28 cellular contexts compared by ENCODE assay signal in the genomic region with DNA sequence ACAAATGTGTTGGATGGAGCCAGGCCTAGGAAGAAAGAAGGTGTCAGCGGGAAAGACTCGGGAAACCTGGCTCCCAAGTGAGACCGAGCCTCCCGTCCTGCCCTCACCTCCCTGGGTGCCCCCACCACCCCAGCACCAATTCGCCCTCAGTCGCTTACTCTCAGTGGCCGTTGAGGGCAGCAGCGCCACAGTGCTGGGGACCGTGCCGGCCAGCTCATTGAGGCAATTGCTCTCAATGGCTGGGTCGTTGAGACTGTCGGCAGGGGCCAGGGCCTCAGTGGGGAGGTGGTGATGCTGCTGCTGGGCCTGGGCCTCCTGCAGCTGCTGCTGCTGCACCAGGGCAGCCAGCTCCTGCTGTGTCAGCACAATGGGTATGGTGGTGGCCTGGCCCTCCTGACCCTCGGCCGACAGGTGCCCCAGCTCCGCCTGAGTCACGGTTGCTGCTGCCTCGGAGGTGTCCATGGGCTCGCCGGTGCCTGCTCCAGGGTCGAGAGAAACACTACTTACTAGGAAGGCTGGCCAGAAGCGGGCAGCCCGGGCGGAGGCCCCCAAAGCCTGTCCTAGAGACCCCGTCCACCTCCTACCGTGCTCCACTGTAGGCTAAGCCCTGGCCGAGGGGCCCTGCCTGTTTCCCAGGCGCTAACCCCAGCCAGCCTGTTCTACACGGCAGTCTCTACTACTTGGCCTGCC. TPM values are rescaled to one million over a fixed set of nuclear protein-coding genes. Genes with fewer than 3 reads are reported as not detected.
DNase-seq lines count a peak whose midpoint lies in the region; ATAC-seq, FAIRE-seq and TF ChIP-seq lines count a peak whose summit lies in the region.
"Had no signal": no experiment of that assay in that cellular context is flagged by ENCODE, and none has a peak within 500 bp of the region (broad histone marks: within the 10 kb centered on the region; RNA-seq: fewer than 3 reads in every experiment).

No MANE protein-coding gene starts in this region.

- CTCF ChIA-PET in HepG2 (lab: Yijun Ruan, JAX; ENCODE audit: low intra/inter-chr PET ratio, low total read pairs): no interaction called here
- CTCF ChIA-PET in CD4-positive, alpha-beta T cell (lab: Charles Lee): interaction anchor here (1.0 to 1.8 kb wide), 2 partner anchors 27 to 29 kb away, joined by 3 to 4 read pairs; no protein-coding TSS in a partner anchor

- no peak overlapping the region for H3K4me2 ChIP-seq in HepG2 (ENCODE audit: low read depth, low read length)

- no peak for FAIRE-seq in HepG2 (lab: Jason Lieb, UNC)
- FAIRE-seq: endothelial cell of umbilical vein had no signal

- H3K9me3 ChIP-seq in HepG2 (ENCODE audit: low read length) (no peaks in the 10 kb centered on the region), right lobe of liver (no peaks in the 10 kb centered on the region)
- no peaks in the 10 kb centered on the region for H3K9me3 ChIP-seq in CD4-positive, alpha-beta T cell (ENCODE audit: control insufficient read depth, low read length)
- H3K9me3 ChIP-seq: ascending aorta, thoracic aorta, vagina had no signal

- intact Hi-C loops in HepG2 (cut with micrococcal nuclease; ENCODE audit: unreplicated experiment) (no loop called here), right lobe of liver (cut with DNase I) (loop anchor here in 1 of 2 donors (5.0 to 10.0 kb wide), 2 partner anchors 190 to 987 kb away; partner anchors contain the start of gene PLXNB3)
- intact Hi-C loops in CD4-positive, alpha-beta T cell (cut with DNase I, micrococcal nuclease): loop anchor here in 1 of 2 experiments (5.0 kb wide), 1 partner anchor 265 kb away; the partner anchor contains the start of gene SLC6A8

- WGBS in HepG2 (ENCODE audit: low lambda C conversion rate): no CpG with 5 or more reads among the region's 28 CpGs
- 80% methylated on average over 1 of the region's 28 CpGs for WGBS in right lobe of liver (ENCODE audit: insufficient coverage, low coverage, low lambda C conversion rate, missing lambda C conversion rate)

- H3K9ac ChIP-seq in HepG2 (ENCODE audit: insufficient read depth, low read depth, low read length): no peak overlapping the region

- no peaks in the 10 kb centered on the region for H3K27me3 ChIP-seq in HepG2 (ENCODE audit: control insufficient read depth in 1 of 2, insufficient read depth in 2 of 2, low read length in 2 of 2)
- H3K27me3 ChIP-seq in right lobe of liver: no peaks in the 10 kb centered on the region
- no peaks in the 10 kb centered on the region for H3K27me3 ChIP-seq in CD4-positive, alpha-beta T cell (ENCODE audit: control insufficient read depth, insufficient read depth, low read length)
- H3K27me3 ChIP-seq: ascending aorta, vagina had no signal

- TF ChIP-seq EP300 in HepG2 (IDR thresholded peaks at IDR 0.05; ENCODE audit: low read depth in 2 of 2, low read length in 2 of 2): no peak
- no peak for TF ChIP-seq EP300 in HepG2 (CRISPR knock-in tag; IDR thresholded peaks at IDR 0.05; ENCODE audit: borderline replicate concordance)

- TF ChIP-seq CTCF in HepG2 (CRISPR knock-in tag; IDR thresholded peaks at IDR 0.05) (no peak), right lobe of liver (IDR thresholded peaks at IDR 0.05) (no peak), neural crest cell (conservative IDR thresholded peaks at IDR 0.05) (no peak)
- TF ChIP-seq CTCF in CD4-positive, alpha-beta T cell (IDR thresholded peaks at IDR 0.05): no peak

- POLR2A ChIA-PET in HepG2 (lab: Yijun Ruan, JAX): no interaction called here
- POLR2A ChIA-PET in CD4-positive, alpha-beta T cell (lab: Charles Lee): interaction anchor here (1.1 to 10.3 kb wide), 3 partner anchors 17 to 26 kb away, joined by 3 to 196 read pairs (median 4); partner anchors contain the start of genes ARHGAP4 and HCFC1

- no peak for DNase-seq in HepG2 (ENCODE audit: low spot score)
- no peak for DNase-seq in right lobe of liver
- DNase-seq in neural crest cell (ENCODE audit: low read depth, low spot score): no peak
- no peak for DNase-seq in CD4-positive, alpha-beta T cell
- DNase-seq in superior temporal gyrus (ENCODE audit: extremely low spot score): no peak
- no peak for DNase-seq in activated CD4-positive, alpha-beta T cell treated with anti-CD3 and anti-CD28 coated beads, Interleukin-2, amount 50 U/mL, for 4 hours
- DNase-seq: activated CD4-positive, alpha-beta T cell treated with anti-CD3 and anti-CD28 coated beads for 1 hour; activated naive CD8-positive, alpha-beta T cell treated with anti-CD3 and anti-CD28 coated beads, Interleukin-2, amount 10 ng/mL, durations not matched to agents 7 days and 5 days; DMS153; GOT3; HFFc6; hippocampal formation; natural killer cell; NCI-H1048; NCI-H1694; NCI-H446; NCI-H748 treated with DMSO at 0.1 percent for 48 hours; SHP77 treated with DMSO at 0.1 percent for 48 hours; stimulated activated naive CD4-positive, alpha-beta T cell had no signal

- H3K79me2 ChIP-seq in HepG2 (ENCODE audit: insufficient read depth, low read length): no peaks in the 10 kb centered on the region

- ATAC-seq in HepG2 (no peak), right lobe of liver (no peak)
- no peak for ATAC-seq in CD4-positive, alpha-beta T cell (ENCODE audit: poor library complexity)
- ATAC-seq: natural killer cell, Panc1 had no signal

- H3K9me3 Mint-ChIP-seq in neural crest cell: peaks cover 2% of the 10 kb centered on the region
- no peaks in the 10 kb centered on the region for H3K9me3 Mint-ChIP-seq in CD4-positive, alpha-beta T cell
- H3K9me3 Mint-ChIP-seq: activated naive CD8-positive, alpha-beta T cell treated with anti-CD3 and anti-CD28 coated beads, Interleukin-2, amount 10 ng/mL, durations not matched to agents 7 days and 5 days; HFFc6; IgD-negative memory B cell; natural killer cell; T-helper 2 cell treated with Interferon-gamma antibody and Interleukin-4, amounts not matched to agents 5 μg/mL and 100 μg/mL, for 36 hours had no signal

- in situ Hi-C loops in HepG2 (cut with HindIII; ENCODE audit: extremely low pct_ligation_motif_present, low pct_unique_long_range_greater_than_20kb): no loop called here

- peaks cover 36% of the 10 kb centered on the region for H3K36me3 Mint-ChIP-seq in neural crest cell (ENCODE audit: low read depth)
- H3K36me3 Mint-ChIP-seq in CD4-positive, alpha-beta T cell (ENCODE audit: low read depth): peaks cover 51% of the 10 kb centered on the region
- H3K36me3 Mint-ChIP-seq: natural killer cell had no signal

- H3K27ac ChIP-seq in HepG2 (ENCODE audit: extremely low read length, insufficient read depth, low read length) (no peak overlapping the region), right lobe of liver (no peak overlapping the region)
- H3K27ac ChIP-seq in CD4-positive, alpha-beta T cell (ENCODE audit: low read depth, low read length): no peak overlapping the region

- H3K4me3 ChIP-seq in HepG2 (replicated peaks in 1 of 3; ENCODE audit: insufficient read depth in 1 of 3, low read depth in 2 of 3, low read length in 3 of 3) (no peak overlapping the region), right lobe of liver (no peak overlapping the region)
- H3K4me3 ChIP-seq: ascending aorta, lung, thoracic aorta had no signal

- no TSS peak for BruUV-seq in HepG2 (replicated peaks; lab: Mats Ljungman, UMichigan)

- no peak overlapping the region for H3K27ac Mint-ChIP-seq in neural crest cell (ENCODE audit: unreplicated experiment)
- no peak overlapping the region for H3K27ac Mint-ChIP-seq in CD4-positive, alpha-beta T cell
- H3K27ac Mint-ChIP-seq: B cell; HFFc6; natural killer cell; T-helper 2 cell treated with Interferon-gamma antibody and Interleukin-4, amounts not matched to agents 5 μg/mL and 100 μg/mL, for 36 hours had no signal

- H3K4me1 ChIP-seq in HepG2 (ENCODE audit: insufficient read depth, low read length) (peaks cover 22% of the 10 kb centered on the region), right lobe of liver (no peaks in the 10 kb centered on the region)
- H3K4me1 ChIP-seq: vagina had no signal

- H3K27me3 Mint-ChIP-seq in neural crest cell (ENCODE audit: low read depth): peaks cover 7% of the 10 kb centered on the region
- no peaks in the 10 kb centered on the region for H3K27me3 Mint-ChIP-seq in CD4-positive, alpha-beta T cell
- H3K27me3 Mint-ChIP-seq: activated naive CD8-positive, alpha-beta T cell treated with anti-CD3 and anti-CD28 coated beads, Interleukin-2, amount 10 ng/mL, durations not matched to agents 7 days and 5 days; B cell; IgD-negative memory B cell had no signal

- peaks cover 29% of the 10 kb centered on the region for H3K4me1 Mint-ChIP-seq in neural crest cell
- H3K4me1 Mint-ChIP-seq in CD4-positive, alpha-beta T cell (ENCODE audit: low read depth): peaks cover 15% of the 10 kb centered on the region

- peaks cover 15 to 52% of the 10 kb centered on the region in 2 experiments; a peak in 4 of 5 replicates for H3K36me3 ChIP-seq in HepG2 (replicated peaks in 1 of 2; ENCODE audit: control insufficient read depth in 1 of 2, insufficient read depth in 2 of 2, low read length in 2 of 2)
- peaks cover 0 to 64% (median 20%) of the 10 kb centered on the region in 4 donors for H3K36me3 ChIP-seq in right lobe of liver

- H3K4me3 Mint-ChIP-seq in neural crest cell: peak overlapping the region; percentile 31
- no peak overlapping the region for H3K4me3 Mint-ChIP-seq in CD4-positive, alpha-beta T cell
- H3K4me3 Mint-ChIP-seq: activated naive CD8-positive, alpha-beta T cell treated with anti-CD3 and anti-CD28 coated beads, Interleukin-2, amount 10 ng/mL, durations not matched to agents 7 days and 5 days; B cell; HFFc6; IgD-negative memory B cell; natural killer cell; T-helper 2 cell treated with Interferon-gamma antibody and Interleukin-4, amounts not matched to agents 5 μg/mL and 100 μg/mL, for 36 hours had no signal

- H2AFZ ChIP-seq in HepG2 (ENCODE audit: low read length): no peak overlapping the region

- no peak for TF ChIP-seq RAD21 in HepG2 (CRISPR knock-in tag; IDR thresholded peaks at IDR 0.05)

- 0 out of 2 replicates have a peak, but pooled peaks cover 2% of the 10 kb centered on the region for H4K20me1 ChIP-seq in HepG2 (ENCODE audit: insufficient read depth, low read length)

- TF ChIP-seq POLR2A in HepG2 (IDR thresholded peaks at IDR 0.05; ENCODE audit: insufficient read depth in 1 of 2, low read depth in 2 of 2, low read length in 2 of 2) (no peak), right lobe of liver (IDR thresholded peaks at IDR 0.05) (no peak)

RNA-seq across cellular contexts. Expression of gene RENBP, which starts 7.4 kb away (rescaled TPM):
- total RNA-seq in HepG2 (2016; rRNA removed; fragmentation: Illumina TruSeq; extraction: Trizol) (0.77 and 1.4 TPM in 2 replicates), right lobe of liver (1 to 10 TPM; 2.2 to 9.1 (median 5.2) TPM), neural crest cell (11.4 and 11.8 TPM in 2 replicates)
- not detected in 2 replicates for total RNA-seq in HepG2 (2016; cell fraction: cytosol; rRNA removed; fragmentation: Illumina TruSeq; extraction: Trizol; ENCODE audit: low read depth)
- 0.48 and 1.3 TPM in 2 replicates for total RNA-seq in HepG2 (2016; cell fraction: insoluble cytoplasmic fraction; rRNA removed; fragmentation: Illumina TruSeq; extraction: Trizol)
- 0.31 and 0.34 TPM in 2 replicates for total RNA-seq in HepG2 (2016; cell fraction: membrane; rRNA removed; fragmentation: Illumina TruSeq; extraction: Trizol)
- total RNA-seq in HepG2 (2016; cell fraction: nucleus; rRNA removed; fragmentation: Illumina TruSeq; extraction: Trizol): 0.78 and 1.4 TPM in 2 replicates
- polyA plus RNA-seq in HepG2 (2011; rRNA removed): 2.0 and 2.6 TPM in 2 replicates
- 2.7 and 3.2 TPM in 2 replicates for polyA plus RNA-seq in HepG2 (2011; cell fraction: cytosol; rRNA removed)
- 7.0 and 9.2 TPM in 2 replicates for polyA plus RNA-seq in HepG2 (2011; cell fraction: nucleus; rRNA removed)
- 1.5 and 2.1 TPM in 2 replicates for polyA plus RNA-seq in HepG2 (2012)
- polyA plus RNA-seq in HepG2 (2016; cell fraction: cytosol; fragmentation: Illumina TruSeq; extraction: Trizol; ENCODE audit: low read depth): 0.29 and 0.48 TPM in 2 replicates
- 0.72 and 1.8 TPM in 2 replicates for polyA plus RNA-seq in HepG2 (2016; cell fraction: insoluble cytoplasmic fraction; fragmentation: Illumina TruSeq; extraction: Trizol; ENCODE audit: low read depth)
- polyA plus RNA-seq in HepG2 (2016; cell fraction: membrane; fragmentation: Illumina TruSeq; extraction: Trizol; ENCODE audit: low read depth): 0.16 and 0.45 TPM in 2 replicates
- 0.89 and 1.6 TPM in 2 replicates for polyA plus RNA-seq in HepG2 (2016; cell fraction: nucleus; fragmentation: Illumina TruSeq; extraction: Trizol; ENCODE audit: insufficient read depth, low read depth)
- 3.3 TPM in 1 of 2 replicates, not detected in the other for polyA minus RNA-seq in HepG2 (2011; rRNA and poly(A)+ RNA removed; ENCODE audit: low replicate concordance)
- 0.53 and 1.5 TPM in 2 replicates for polyA minus RNA-seq in HepG2 (2011; cell fraction: cytosol; rRNA and poly(A)+ RNA removed)
- 1.6 and 1.7 TPM in 2 replicates for polyA minus RNA-seq in HepG2 (2011; cell fraction: nucleus; rRNA and poly(A)+ RNA removed)
- 1 to 10 TPM; 8.6 to 9.3 TPM for total RNA-seq in CD4-positive, alpha-beta T cell

RNA-seq across cellular contexts. Expression of gene NAA10, which starts 17.0 kb away (rescaled TPM):
- 51.1 and 51.7 TPM in 2 replicates for total RNA-seq in HepG2 (2016; rRNA removed; fragmentation: Illumina TruSeq; extraction: Trizol)
- 55.8 and 62.5 TPM in 2 replicates for total RNA-seq in HepG2 (2016; cell fraction: cytosol; rRNA removed; fragmentation: Illumina TruSeq; extraction: Trizol; ENCODE audit: low read depth)
- 47.6 and 50.9 TPM in 2 replicates for total RNA-seq in HepG2 (2016; cell fraction: insoluble cytoplasmic fraction; rRNA removed; fragmentation: Illumina TruSeq; extraction: Trizol)
- 52.1 and 59.2 TPM in 2 replicates for total RNA-seq in HepG2 (2016; cell fraction: membrane; rRNA removed; fragmentation: Illumina TruSeq; extraction: Trizol)
- total RNA-seq in HepG2 (2016; cell fraction: nucleus; rRNA removed; fragmentation: Illumina TruSeq; extraction: Trizol): 27.3 and 30.2 TPM in 2 replicates
- polyA plus RNA-seq in HepG2 (2011; rRNA removed): 49.1 and 49.2 TPM in 2 replicates
- polyA plus RNA-seq in HepG2 (2011; cell fraction: cytosol; rRNA removed): 61.9 and 80.7 TPM in 2 replicates
- 84.9 and 98.2 TPM in 2 replicates for polyA plus RNA-seq in HepG2 (2011; cell fraction: nucleus; rRNA removed)
- polyA plus RNA-seq in HepG2 (2012): 45.4 and 52.3 TPM in 2 replicates
- polyA plus RNA-seq in HepG2 (2016; cell fraction: cytosol; fragmentation: Illumina TruSeq; extraction: Trizol; ENCODE audit: low read depth): 168 and 195 TPM in 2 replicates
- 99.2 and 109 TPM in 2 replicates for polyA plus RNA-seq in HepG2 (2016; cell fraction: insoluble cytoplasmic fraction; fragmentation: Illumina TruSeq; extraction: Trizol; ENCODE audit: low read depth)
- 92.8 and 108 TPM in 2 replicates for polyA plus RNA-seq in HepG2 (2016; cell fraction: membrane; fragmentation: Illumina TruSeq; extraction: Trizol; ENCODE audit: low read depth)
- polyA plus RNA-seq in HepG2 (2016; cell fraction: nucleus; fragmentation: Illumina TruSeq; extraction: Trizol; ENCODE audit: insufficient read depth, low read depth): 92.2 and 97.8 TPM in 2 replicates
- 30.3 and 98.8 TPM in 2 replicates for polyA minus RNA-seq in HepG2 (2011; rRNA and poly(A)+ RNA removed; ENCODE audit: low replicate concordance)
- 14.6 and 17.3 TPM in 2 replicates for polyA minus RNA-seq in HepG2 (2011; cell fraction: cytosol; rRNA and poly(A)+ RNA removed)
- polyA minus RNA-seq in HepG2 (2011; cell fraction: nucleus; rRNA and poly(A)+ RNA removed): 23.7 and 25.0 TPM in 2 replicates
- total RNA-seq in right lobe of liver: 10 to 100 TPM; 36.1 to 56.2 (median 39.7) TPM
- total RNA-seq in neural crest cell: 116 and 124 TPM in 2 replicates
- total RNA-seq in CD4-positive, alpha-beta T cell: 10 to 100 TPM; 41.5 to 42.0 TPM

RNA-seq across cellular contexts. Expression of gene HCFC1, which starts 19.8 kb away (rescaled TPM):
- 17.8 and 24.0 TPM in 2 replicates for total RNA-seq in HepG2 (2016; rRNA removed; fragmentation: Illumina TruSeq; extraction: Trizol)
- 3.1 and 3.2 TPM in 2 replicates for total RNA-seq in HepG2 (2016; cell fraction: cytosol; rRNA removed; fragmentation: Illumina TruSeq; extraction: Trizol; ENCODE audit: low read depth)
- total RNA-seq in HepG2 (2016; cell fraction: insoluble cytoplasmic fraction; rRNA removed; fragmentation: Illumina TruSeq; extraction: Trizol): 18.3 and 20.3 TPM in 2 replicates
- 11.9 and 12.8 TPM in 2 replicates for total RNA-seq in HepG2 (2016; cell fraction: membrane; rRNA removed; fragmentation: Illumina TruSeq; extraction: Trizol)
- 17.9 and 21.9 TPM in 2 replicates for total RNA-seq in HepG2 (2016; cell fraction: nucleus; rRNA removed; fragmentation: Illumina TruSeq; extraction: Trizol)
- 5.8 TPM in 2 replicates for polyA plus RNA-seq in HepG2 (2011; rRNA removed)
- 4.6 and 5.7 TPM in 2 replicates for polyA plus RNA-seq in HepG2 (2011; cell fraction: cytosol; rRNA removed)
- 27.7 and 34.4 TPM in 2 replicates for polyA plus RNA-seq in HepG2 (2011; cell fraction: nucleus; rRNA removed)
- polyA plus RNA-seq in HepG2 (2012): 18.3 and 21.2 TPM in 2 replicates
- 2.2 and 2.6 TPM in 2 replicates for polyA plus RNA-seq in HepG2 (2016; cell fraction: cytosol; fragmentation: Illumina TruSeq; extraction: Trizol; ENCODE audit: low read depth)
- 32.5 and 46.4 TPM in 2 replicates for polyA plus RNA-seq in HepG2 (2016; cell fraction: insoluble cytoplasmic fraction; fragmentation: Illumina TruSeq; extraction: Trizol; ENCODE audit: low read depth)
- polyA plus RNA-seq in HepG2 (2016; cell fraction: membrane; fragmentation: Illumina TruSeq; extraction: Trizol; ENCODE audit: low read depth): 7.0 and 9.4 TPM in 2 replicates
- polyA plus RNA-seq in HepG2 (2016; cell fraction: nucleus; fragmentation: Illumina TruSeq; extraction: Trizol; ENCODE audit: insufficient read depth, low read depth): 60.1 and 68.4 TPM in 2 replicates
- polyA minus RNA-seq in HepG2 (2011; rRNA and poly(A)+ RNA removed; ENCODE audit: low replicate concordance): 16.9 and 25.4 TPM in 2 replicates
- 17.9 and 19.6 TPM in 2 replicates for polyA minus RNA-seq in HepG2 (2011; cell fraction: cytosol; rRNA and poly(A)+ RNA removed)
- 10.3 and 14.4 TPM in 2 replicates for polyA minus RNA-seq in HepG2 (2011; cell fraction: nucleus; rRNA and poly(A)+ RNA removed)
- total RNA-seq in right lobe of liver: 10 to 100 TPM; 15.2 to 32.5 (median 19.7) TPM
- total RNA-seq in neural crest cell: 168 and 173 TPM in 2 replicates
- 10 to 100 TPM; 45.9 to 50.2 TPM for total RNA-seq in CD4-positive, alpha-beta T cell

RNA-seq across cellular contexts. Expression of gene TMEM187, which starts 20.7 kb away (rescaled TPM):
- total RNA-seq in HepG2 (2016; rRNA removed; fragmentation: Illumina TruSeq; extraction: Trizol) (1.7 and 2.2 TPM in 2 replicates), right lobe of liver (10 to 100 TPM in 1 of 6 experiments, 1 to 10 TPM in 5; 3.8 to 10.3 (median 5.9) TPM), neural crest cell (8.0 and 14.0 TPM in 2 replicates)
- 0.40 and 0.53 TPM in 2 replicates for total RNA-seq in HepG2 (2016; cell fraction: cytosol; rRNA removed; fragmentation: Illumina TruSeq; extraction: Trizol; ENCODE audit: low read depth)
- 2.0 and 3.2 TPM in 2 replicates for total RNA-seq in HepG2 (2016; cell fraction: insoluble cytoplasmic fraction; rRNA removed; fragmentation: Illumina TruSeq; extraction: Trizol)
- 1.1 and 1.3 TPM in 2 replicates for total RNA-seq in HepG2 (2016; cell fraction: membrane; rRNA removed; fragmentation: Illumina TruSeq; extraction: Trizol)
- total RNA-seq in HepG2 (2016; cell fraction: nucleus; rRNA removed; fragmentation: Illumina TruSeq; extraction: Trizol): 2.5 and 3.6 TPM in 2 replicates
- 6.2 and 6.7 TPM in 2 replicates for polyA plus RNA-seq in HepG2 (2011; rRNA removed)
- 7.0 and 11.0 TPM in 2 replicates for polyA plus RNA-seq in HepG2 (2011; cell fraction: cytosol; rRNA removed)
- 4.7 and 4.8 TPM in 2 replicates for polyA plus RNA-seq in HepG2 (2011; cell fraction: nucleus; rRNA removed)
- polyA plus RNA-seq in HepG2 (2012): 5.0 and 5.4 TPM in 2 replicates
- polyA plus RNA-seq in HepG2 (2016; cell fraction: cytosol; fragmentation: Illumina TruSeq; extraction: Trizol; ENCODE audit: low read depth): 0.63 and 0.91 TPM in 2 replicates
- polyA plus RNA-seq in HepG2 (2016; cell fraction: insoluble cytoplasmic fraction; fragmentation: Illumina TruSeq; extraction: Trizol; ENCODE audit: low read depth): 1.3 and 2.0 TPM in 2 replicates
- polyA plus RNA-seq in HepG2 (2016; cell fraction: membrane; fragmentation: Illumina TruSeq; extraction: Trizol; ENCODE audit: low read depth): 0.69 and 1.2 TPM in 2 replicates
- polyA plus RNA-seq in HepG2 (2016; cell fraction: nucleus; fragmentation: Illumina TruSeq; extraction: Trizol; ENCODE audit: insufficient read depth, low read depth): 3.0 and 3.8 TPM in 2 replicates
- 9.2 and 13.1 TPM in 2 replicates for polyA minus RNA-seq in HepG2 (2011; rRNA and poly(A)+ RNA removed; ENCODE audit: low replicate concordance)
- 3.5 and 3.7 TPM in 2 replicates for polyA minus RNA-seq in HepG2 (2011; cell fraction: cytosol; rRNA and poly(A)+ RNA removed)
- 1.4 and 3.5 TPM in 2 replicates for polyA minus RNA-seq in HepG2 (2011; cell fraction: nucleus; rRNA and poly(A)+ RNA removed)
- total RNA-seq in CD4-positive, alpha-beta T cell: 1 to 10 TPM; 1.4 to 2.0 TPM

RNA-seq across cellular contexts. Expression of gene ARHGAP4, which starts 25.8 kb away (rescaled TPM):
- 0.64 TPM in 1 of 2 replicates, not detected in the other for total RNA-seq in HepG2 (2016; rRNA removed; fragmentation: Illumina TruSeq; extraction: Trizol)
- total RNA-seq in HepG2 (2016; cell fraction: cytosol; rRNA removed; fragmentation: Illumina TruSeq; extraction: Trizol; ENCODE audit: low read depth): not detected in 2 replicates
- 0.22 TPM in 1 of 2 replicates, not detected in the other for total RNA-seq in HepG2 (2016; cell fraction: insoluble cytoplasmic fraction; rRNA removed; fragmentation: Illumina TruSeq; extraction: Trizol)
- 0.28 TPM in 1 of 2 replicates, not detected in the other for total RNA-seq in HepG2 (2016; cell fraction: membrane; rRNA removed; fragmentation: Illumina TruSeq; extraction: Trizol)
- 0.41 TPM in 1 of 2 replicates, not detected in the other for total RNA-seq in HepG2 (2016; cell fraction: nucleus; rRNA removed; fragmentation: Illumina TruSeq; extraction: Trizol)
- polyA plus RNA-seq in HepG2 (2011; rRNA removed): 0.57 and 1.1 TPM in 2 replicates
- polyA plus RNA-seq in HepG2 (2011; cell fraction: cytosol; rRNA removed): 0.10 and 0.19 TPM in 2 replicates
- polyA plus RNA-seq in HepG2 (2011; cell fraction: nucleus; rRNA removed): 7.0 and 9.1 TPM in 2 replicates
- 0.35 and 0.59 TPM in 2 replicates for polyA plus RNA-seq in HepG2 (2012)
- polyA plus RNA-seq in HepG2 (2016; cell fraction: cytosol; fragmentation: Illumina TruSeq; extraction: Trizol; ENCODE audit: low read depth): not detected in 2 replicates
- not detected in 2 replicates for polyA plus RNA-seq in HepG2 (2016; cell fraction: insoluble cytoplasmic fraction; fragmentation: Illumina TruSeq; extraction: Trizol; ENCODE audit: low read depth)
- not detected in 2 replicates for polyA plus RNA-seq in HepG2 (2016; cell fraction: membrane; fragmentation: Illumina TruSeq; extraction: Trizol; ENCODE audit: low read depth)
- 0.64 and 1.9 TPM in 2 replicates for polyA plus RNA-seq in HepG2 (2016; cell fraction: nucleus; fragmentation: Illumina TruSeq; extraction: Trizol; ENCODE audit: insufficient read depth, low read depth)
- 1.6 and 1.8 TPM in 2 replicates for polyA minus RNA-seq in HepG2 (2011; rRNA and poly(A)+ RNA removed; ENCODE audit: low replicate concordance)
- polyA minus RNA-seq in HepG2 (2011; cell fraction: cytosol; rRNA and poly(A)+ RNA removed): 1.1 TPM in 1 of 2 replicates, not detected in the other
- polyA minus RNA-seq in HepG2 (2011; cell fraction: nucleus; rRNA and poly(A)+ RNA removed): 1.2 and 2.8 TPM in 2 replicates
- 10 to 100 TPM in 2 of 6 experiments, 1 to 10 TPM in 4; 5.5 to 11.9 (median 8.7) TPM for total RNA-seq in right lobe of liver
- total RNA-seq in neural crest cell: 10.2 and 10.7 TPM in 2 replicates
- total RNA-seq in CD4-positive, alpha-beta T cell: 100 to 1,000 TPM; 456 to 463 TPM
